8 cellular contexts compared by ENCODE assay signal in genomic region chr12:101670007-101670671, GRCh38. TPM values are rescaled to one million over a fixed set of nuclear protein-coding genes. Genes with fewer than 3 reads are reported as not detected.
DNase-seq lines count a peak whose midpoint lies in the region; ATAC-seq lines count a peak whose summit lies in the region.

No MANE protein-coding gene starts in this region.

- H3K27ac Mint-ChIP-seq in activated CD8-positive, alpha-beta memory T cell treated with anti-CD3 and anti-CD28 coated beads, Interleukin-2, amount 10 ng/mL, durations not matched to agents 7 days and 5 days = peak overlapping the region; percentile 9
- peak overlapping the region; percentile 71 for H3K27ac Mint-ChIP-seq in activated naive CD4-positive, alpha-beta T cell treated with anti-CD3 and anti-CD28 coated beads, Interleukin-2, amount 50 U/mL, for 24 hours

- peak; percentile 73 for DNase-seq in activated CD8-positive, alpha-beta memory T cell treated with anti-CD3 and anti-CD28 coated beads, Interleukin-2, amount 10 ng/mL, durations not matched to agents 7 days and 5 days
- DNase-seq in activated CD8-positive, alpha-beta memory T cell treated with anti-CD3 and anti-CD28 coated beads, Interleukin-2, amount 50 U/mL, for 48 hours = no peak
- DNase-seq in NCI-H1694 (lab: John Stamatoyannopoulos, UW) (peak; percentile 17), left ventricle myocardium superior (no peak)
- DNase-seq in stimulated activated CD4-positive, alpha-beta T cell treated with anti-CD3 and anti-CD28 coated beads, Interleukin-1b, Interleukin-23, amount 100 ng/mL, for 48 hours = peak; percentile 38

- peak; percentile 58 for ATAC-seq in activated CD8-positive, alpha-beta memory T cell treated with anti-CD3 and anti-CD28 coated beads, Interleukin-2, amount 10 ng/mL, durations not matched to agents 7 days and 5 days
- ATAC-seq in left ventricle myocardium superior (peak; percentile 74), HG03095 (IDR thresholded peaks at IDR 0.05; ENCODE audit: unreplicated experiment) (no peak), HG03159 (IDR thresholded peaks at IDR 0.05; ENCODE audit: unreplicated experiment) (no peak)

- H3K27me3 Mint-ChIP-seq in activated CD8-positive, alpha-beta memory T cell treated with anti-CD3 and anti-CD28 coated beads, Interleukin-2, amount 10 ng/mL, durations not matched to agents 7 days and 5 days = peaks cover 20% of the 10 kb centered on the region
- peaks cover 3% of the 10 kb centered on the region for H3K27me3 Mint-ChIP-seq in activated naive CD4-positive, alpha-beta T cell treated with anti-CD3 and anti-CD28 coated beads, Interleukin-2, amount 50 U/mL, for 24 hours

- H3K9me3 Mint-ChIP-seq in activated CD8-positive, alpha-beta memory T cell treated with anti-CD3 and anti-CD28 coated beads, Interleukin-2, amount 10 ng/mL, durations not matched to agents 7 days and 5 days (ENCODE audit: low read depth) = no peaks in the 10 kb centered on the region
- no peaks in the 10 kb centered on the region for H3K9me3 Mint-ChIP-seq in activated naive CD4-positive, alpha-beta T cell treated with anti-CD3 and anti-CD28 coated beads, Interleukin-2, amount 50 U/mL, for 24 hours

- H3K4me3 Mint-ChIP-seq in activated CD8-positive, alpha-beta memory T cell treated with anti-CD3 and anti-CD28 coated beads, Interleukin-2, amount 10 ng/mL, durations not matched to agents 7 days and 5 days = no peak overlapping the region
- no peak overlapping the region for H3K4me3 Mint-ChIP-seq in activated naive CD4-positive, alpha-beta T cell treated with anti-CD3 and anti-CD28 coated beads, Interleukin-2, amount 50 U/mL, for 24 hours

- H3K4me1 Mint-ChIP-seq in activated CD8-positive, alpha-beta memory T cell treated with anti-CD3 and anti-CD28 coated beads, Interleukin-2, amount 10 ng/mL, durations not matched to agents 7 days and 5 days = peaks cover 24% of the 10 kb centered on the region
- peaks cover 24% of the 10 kb centered on the region for H3K4me1 Mint-ChIP-seq in activated naive CD4-positive, alpha-beta T cell treated with anti-CD3 and anti-CD28 coated beads, Interleukin-2, amount 50 U/mL, for 24 hours

- H3K36me3 Mint-ChIP-seq in activated CD8-positive, alpha-beta memory T cell treated with anti-CD3 and anti-CD28 coated beads, Interleukin-2, amount 10 ng/mL, durations not matched to agents 7 days and 5 days = no peaks in the 10 kb centered on the region
- no peaks in the 10 kb centered on the region for H3K36me3 Mint-ChIP-seq in activated naive CD4-positive, alpha-beta T cell treated with anti-CD3 and anti-CD28 coated beads, Interleukin-2, amount 50 U/mL, for 24 hours

- intact Hi-C loops in left ventricle myocardium superior (cut with micrococcal nuclease) = no loop called here

- CTCF ChIA-PET in activated CD8-positive, alpha-beta memory T cell treated with anti-CD3 and anti-CD28 coated beads, Interleukin-2, amount 10 ng/mL, durations not matched to agents 7 days and 5 days (lab: Charles Lee) = interaction anchor here (0.6 to 1.1 kb wide), 3 partner anchors 13 to 167 kb away, joined by 3 read pairs; no protein-coding TSS in a partner anchor

RNA-seq across cellular contexts. Expression of gene CHPT1, which starts 27.3 kb away (rescaled TPM):
- 10 to 100 TPM; 14.3 to 20.8 TPM for total RNA-seq in activated CD8-positive, alpha-beta memory T cell treated with anti-CD3 and anti-CD28 coated beads, Interleukin-2, amount 10 ng/mL, durations not matched to agents 7 days and 5 days
- total RNA-seq in left ventricle myocardium superior = 120 TPM

Comparison
In these comparisons a context has a peak if more than half of its experiments do, and no peak if none do; other contexts are left out.
1. DNase-seq: peak in activated CD8-positive, alpha-beta memory T cell treated with anti-CD3 and anti-CD28 coated beads, Interleukin-2, amount 10 ng/mL, durations not matched to agents 7 days and 5 days (single experiment), NCI-H1694 (single experiment) and stimulated activated CD4-positive, alpha-beta T cell treated with anti-CD3 and anti-CD28 coated beads, Interleukin-1b, Interleukin-23, amount 100 ng/mL, for 48 hours (single experiment); none in activated CD8-positive, alpha-beta memory T cell treated with anti-CD3 and anti-CD28 coated beads, Interleukin-2, amount 50 U/mL, for 48 hours (single experiment) and left ventricle myocardium superior (single experiment).
2. ATAC-seq: peak in activated CD8-positive, alpha-beta memory T cell treated with anti-CD3 and anti-CD28 coated beads, Interleukin-2, amount 10 ng/mL, durations not matched to agents 7 days and 5 days (single experiment) and left ventricle myocardium superior (single experiment); none in HG03095 (single experiment) and HG03159 (single experiment).